ENCODE assay signal across 1 cellular context in the genomic region with DNA sequence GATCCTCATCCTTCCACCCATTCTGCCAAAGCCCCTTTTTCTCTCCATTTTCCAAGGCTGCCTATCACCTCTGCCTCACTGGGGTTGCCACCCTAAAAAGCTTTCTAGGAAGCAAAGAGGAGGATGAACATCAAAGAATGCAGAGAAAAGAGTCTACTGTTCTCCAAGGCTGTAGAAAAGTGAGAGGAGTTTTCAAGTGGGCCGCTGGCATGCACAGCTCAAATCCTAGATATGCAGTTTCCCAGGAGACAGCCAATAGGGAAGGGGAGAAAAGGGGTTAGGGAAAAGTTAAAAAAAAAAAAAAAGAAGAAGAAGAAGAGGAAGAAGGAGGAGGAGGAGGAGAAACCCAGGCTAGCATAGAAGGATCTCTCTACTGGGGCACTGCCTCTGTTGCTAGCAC.
TF ChIP-seq lines count a peak whose summit lies in the region.

No MANE protein-coding gene starts in this region.

TF ChIP-seq in GM23338, 12 proteins besides CTCF, POLR2A, EP300 and RAD21 (continued from another document):
- TF ChIP-seq, protein P1, sequence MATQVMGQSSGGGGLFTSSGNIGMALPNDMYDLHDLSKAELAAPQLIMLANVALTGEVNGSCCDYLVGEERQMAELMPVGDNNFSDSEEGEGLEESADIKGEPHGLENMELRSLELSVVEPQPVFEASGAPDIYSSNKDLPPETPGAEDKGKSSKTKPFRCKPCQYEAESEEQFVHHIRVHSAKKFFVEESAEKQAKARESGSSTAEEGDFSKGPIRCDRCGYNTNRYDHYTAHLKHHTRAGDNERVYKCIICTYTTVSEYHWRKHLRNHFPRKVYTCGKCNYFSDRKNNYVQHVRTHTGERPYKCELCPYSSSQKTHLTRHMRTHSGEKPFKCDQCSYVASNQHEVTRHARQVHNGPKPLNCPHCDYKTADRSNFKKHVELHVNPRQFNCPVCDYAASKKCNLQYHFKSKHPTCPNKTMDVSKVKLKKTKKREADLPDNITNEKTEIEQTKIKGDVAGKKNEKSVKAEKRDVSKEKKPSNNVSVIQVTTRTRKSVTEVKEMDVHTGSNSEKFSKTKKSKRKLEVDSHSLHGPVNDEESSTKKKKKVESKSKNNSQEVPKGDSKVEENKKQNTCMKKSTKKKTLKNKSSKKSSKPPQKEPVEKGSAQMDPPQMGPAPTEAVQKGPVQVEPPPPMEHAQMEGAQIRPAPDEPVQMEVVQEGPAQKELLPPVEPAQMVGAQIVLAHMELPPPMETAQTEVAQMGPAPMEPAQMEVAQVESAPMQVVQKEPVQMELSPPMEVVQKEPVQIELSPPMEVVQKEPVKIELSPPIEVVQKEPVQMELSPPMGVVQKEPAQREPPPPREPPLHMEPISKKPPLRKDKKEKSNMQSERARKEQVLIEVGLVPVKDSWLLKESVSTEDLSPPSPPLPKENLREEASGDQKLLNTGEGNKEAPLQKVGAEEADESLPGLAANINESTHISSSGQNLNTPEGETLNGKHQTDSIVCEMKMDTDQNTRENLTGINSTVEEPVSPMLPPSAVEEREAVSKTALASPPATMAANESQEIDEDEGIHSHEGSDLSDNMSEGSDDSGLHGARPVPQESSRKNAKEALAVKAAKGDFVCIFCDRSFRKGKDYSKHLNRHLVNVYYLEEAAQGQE (IDR thresholded peaks at IDR 0.05; ENCODE audit: unreplicated experiment): no peak
- TF ChIP-seq ZNF114 (CRISPR knock-in tag; IDR thresholded peaks at IDR 0.05) (no peak), POLR2AphosphoS5 (IDR thresholded peaks at IDR 0.05; ENCODE audit: low read depth) (no peak), STAT1 (IDR thresholded peaks at IDR 0.05; ENCODE audit: unreplicated experiment) (no peak), EZH2phosphoT487 (IDR thresholded peaks at IDR 0.05; ENCODE audit: unreplicated experiment) (no peak), ZNF331 (CRISPR knock-in tag; IDR thresholded peaks at IDR 0.05; ENCODE audit: low read depth) (no peak), JUNB (IDR thresholded peaks at IDR 0.05; ENCODE audit: unreplicated experiment) (no peak), EZH2 (IDR thresholded peaks at IDR 0.05; ENCODE audit: low read depth, unreplicated experiment) (no peak), ZNF462 (CRISPR knock-in tag; IDR thresholded peaks at IDR 0.05) (no peak)
- TF ChIP-seq, protein P2, sequence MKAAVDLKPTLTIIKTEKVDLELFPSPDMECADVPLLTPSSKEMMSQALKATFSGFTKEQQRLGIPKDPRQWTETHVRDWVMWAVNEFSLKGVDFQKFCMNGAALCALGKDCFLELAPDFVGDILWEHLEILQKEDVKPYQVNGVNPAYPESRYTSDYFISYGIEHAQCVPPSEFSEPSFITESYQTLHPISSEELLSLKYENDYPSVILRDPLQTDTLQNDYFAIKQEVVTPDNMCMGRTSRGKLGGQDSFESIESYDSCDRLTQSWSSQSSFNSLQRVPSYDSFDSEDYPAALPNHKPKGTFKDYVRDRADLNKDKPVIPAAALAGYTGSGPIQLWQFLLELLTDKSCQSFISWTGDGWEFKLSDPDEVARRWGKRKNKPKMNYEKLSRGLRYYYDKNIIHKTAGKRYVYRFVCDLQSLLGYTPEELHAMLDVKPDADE (IDR thresholded peaks at IDR 0.05): no peak
